8 cellular contexts compared by ENCODE assay signal in genomic region chr3:112327371-112327951, GRCh38. TPM values are rescaled to one million over a fixed set of nuclear protein-coding genes. Genes with fewer than 3 reads are reported as not detected.
DNase-seq lines count a peak whose midpoint lies in the region; ATAC-seq, FAIRE-seq and TF ChIP-seq lines count a peak whose summit lies in the region.

No MANE protein-coding gene starts in this region.

- H3K36me3 ChIP-seq in GM23248 (ENCODE audit: low read depth) = no peaks in the 10 kb centered on the region
- no peaks in the 10 kb centered on the region for H3K36me3 ChIP-seq in PC-3 (ENCODE audit: low read depth, low read length)

- POLR2A ChIA-PET in PC-3 (lab: Charles Lee; ENCODE audit: unreplicated experiment) = interaction anchor here (0.7 kb wide), 1 partner anchor 42 kb away, joined by 3 read pairs; no protein-coding TSS in a partner anchor

- in situ Hi-C loops in GM23248 (cut with MboI) = no loop called here

- CTCF ChIA-PET in PC-3 (lab: Charles Lee) = no interaction called here

- 0 to 2% methylated on average over 2 of the region's 2 CpGs for WGBS in GM23248 (ENCODE audit: low coverage in 1 of 2, low lambda C conversion rate in 2 of 2, missing lambda C conversion rate in 2 of 2), 2 experiments

- H3K27ac ChIP-seq in GM23248 = no peak overlapping the region
- H3K27ac ChIP-seq in PC-3 (ENCODE audit: low read length) = no peak overlapping the region

- H3K9ac ChIP-seq in GM23248 (no peak overlapping the region), PC-3 (ENCODE audit: low read length) (no peak overlapping the region)

- no TSS peak for BruUV-seq in PC-3 (replicated peaks; lab: Mats Ljungman, UMichigan)

- H4K20me1 ChIP-seq in GM23248 (ENCODE audit: insufficient read depth) (no peaks in the 10 kb centered on the region), PC-3 (ENCODE audit: low read length) (no peaks in the 10 kb centered on the region)

- H3K4me2 ChIP-seq in GM23248 (ENCODE audit: unreplicated experiment) = no peak overlapping the region
- no peak overlapping the region for H3K4me2 ChIP-seq in PC-3 (ENCODE audit: low read length)

- H3K79me2 ChIP-seq in GM23248 (ENCODE audit: insufficient read depth) (no peaks in the 10 kb centered on the region), PC-3 (ENCODE audit: low read length) (no peaks in the 10 kb centered on the region)

- DNase-seq in stimulated activated CD4-positive, alpha-beta T cell treated with anti-CD3 and anti-CD28 coated beads, Interleukin-2, amount 100 ng/mL, for 4 hours (ENCODE audit: low read depth) = peak; percentile 31
- DNase-seq in stimulated activated CD4-positive, alpha-beta T cell treated with anti-CD3 and anti-CD28 coated beads, Interleukin-2, amount 100 ng/mL, for 24 hours = no peak
- peak; percentile 75 for DNase-seq in GM23248
- DNase-seq in PC-3 = peak; percentile 69
- peak; percentile 84 to 86 for DNase-seq in cardiac fibroblast (ENCODE audit: low read depth in 2 of 2)
- no peak for DNase-seq in left lobe of liver (ENCODE audit: low spot score)
- peak; percentile 49 for DNase-seq in urothelium cell line (ENCODE audit: low spot score)

- TF ChIP-seq CTCF in PC-3 (conservative IDR thresholded peaks at IDR 0.05; ENCODE audit: low read depth, low read length) (peak; percentile 88), cardiac fibroblast (IDR thresholded peaks at IDR 0.05; ENCODE audit: low read depth, low read length) (peak; percentile 69)

- TF ChIP-seq RAD21 in Ishikawa (IDR thresholded peaks at IDR 0.05; ENCODE audit: low read depth) = peak; percentile 79

- H3K9me2 ChIP-seq in GM23248 (ENCODE audit: insufficient read depth) = no peaks in the 10 kb centered on the region
- no peaks in the 10 kb centered on the region for H3K9me2 ChIP-seq in PC-3 (replicated peaks; ENCODE audit: low read length)

- ATAC-seq in PC-3 (peak; percentile 98), left lobe of liver (peak; percentile 91)

- FAIRE-seq in urothelium cell line (lab: Jason Lieb, UNC) = peak; percentile 37

- H3F3A ChIP-seq in GM23248 (ENCODE audit: insufficient read depth) = no peaks in the 10 kb centered on the region
- H3F3A ChIP-seq in PC-3 (ENCODE audit: low read length, unreplicated experiment) = no peaks in the 10 kb centered on the region

- H3K9me3 ChIP-seq in GM23248 (ENCODE audit: low read depth) (no peaks in the 10 kb centered on the region), PC-3 (ENCODE audit: low read length) (no peaks in the 10 kb centered on the region)

- H3K4me3 ChIP-seq in GM23248 = no peak overlapping the region
- no peak overlapping the region for H3K4me3 ChIP-seq in PC-3 (ENCODE audit: low read length)
- H3K4me3 ChIP-seq in cardiac fibroblast (replicated peaks in 1 of 2; ENCODE audit: low read depth in 2 of 2, low read length in 2 of 2) = no peak overlapping the region

- TF ChIP-seq EP300 in Ishikawa (IDR thresholded peaks at IDR 0.05; ENCODE audit: borderline replicate concordance) = no peak

- H2AFZ ChIP-seq in GM23248 (no peak overlapping the region), PC-3 (ENCODE audit: low read length) (no peak overlapping the region)

- H3K27me3 ChIP-seq in GM23248 (replicated peaks; ENCODE audit: insufficient read depth) (peaks cover 12% of the 10 kb centered on the region), PC-3 (ENCODE audit: low read length) (peaks cover 34% of the 10 kb centered on the region)

- intact Hi-C loops in PC-3 (cut with micrococcal nuclease) = loop anchor here (1.0 to 5.0 kb wide), 4 partner anchors 110 to 205 kb away; no protein-coding TSS in a partner anchor

- H3K4me1 ChIP-seq in GM23248 (ENCODE audit: insufficient read depth) (no peaks in the 10 kb centered on the region), PC-3 (ENCODE audit: insufficient read depth, low read length) (no peaks in the 10 kb centered on the region)

TF ChIP-seq in Ishikawa, 13 proteins besides CTCF, POLR2A, EP300 and RAD21:
- no peak for TF ChIP-seq USF1 (IDR thresholded peaks at IDR 0.05)
- no peak for TF ChIP-seq FOXM1 (IDR thresholded peaks at IDR 0.05; ENCODE audit: borderline replicate concordance, low read depth)
- TF ChIP-seq YY1 (IDR thresholded peaks at IDR 0.05; ENCODE audit: low read depth) = no peak
- no peak for TF ChIP-seq CREB1 (IDR thresholded peaks at IDR 0.05; ENCODE audit: low read depth)

RNA-seq across cellular contexts. Expression of gene CD200, which starts 5.5 kb away (rescaled TPM):
- 0.76 TPM in 1 of 2 replicates, not detected in the other for total RNA-seq in GM23248 (2014; rRNA removed; shearing (Covaris generic))
- polyA plus RNA-seq in GM23248 (2016; fragmentation: Nextera tagmentation; extraction: Ambion mirVana) = 0.18 and 0.20 TPM in 2 replicates
- total RNA-seq in PC-3 (2014; rRNA removed) = not detected in 2 replicates
- 0.38 TPM for total RNA-seq in left lobe of liver

RNA-seq across cellular contexts. Expression of gene SLC9C1, which starts 33.4 kb away (rescaled TPM):
- total RNA-seq in GM23248 (2014; rRNA removed; shearing (Covaris generic)) = not detected in 2 replicates
- polyA plus RNA-seq in GM23248 (2016; fragmentation: Nextera tagmentation; extraction: Ambion mirVana) = not detected in 2 replicates
- not detected in 2 replicates for total RNA-seq in PC-3 (2014; rRNA removed)
- total RNA-seq in left lobe of liver = not detected

Comparison
In these comparisons a context has a peak if more than half of its experiments do, and no peak if none do; other contexts are left out.
1. DNase-seq: peak in stimulated activated CD4-positive, alpha-beta T cell treated with anti-CD3 and anti-CD28 coated beads, Interleukin-2, amount 100 ng/mL, for 4 hours (single experiment), GM23248 (single experiment), PC-3 (single experiment), cardiac fibroblast (2 of 2) and urothelium cell line (single experiment); none in stimulated activated CD4-positive, alpha-beta T cell treated with anti-CD3 and anti-CD28 coated beads, Interleukin-2, amount 100 ng/mL, for 24 hours (0 of 2) and left lobe of liver (single experiment).